ENCODE assay signal across 18 cellular contexts in the genomic region with DNA sequence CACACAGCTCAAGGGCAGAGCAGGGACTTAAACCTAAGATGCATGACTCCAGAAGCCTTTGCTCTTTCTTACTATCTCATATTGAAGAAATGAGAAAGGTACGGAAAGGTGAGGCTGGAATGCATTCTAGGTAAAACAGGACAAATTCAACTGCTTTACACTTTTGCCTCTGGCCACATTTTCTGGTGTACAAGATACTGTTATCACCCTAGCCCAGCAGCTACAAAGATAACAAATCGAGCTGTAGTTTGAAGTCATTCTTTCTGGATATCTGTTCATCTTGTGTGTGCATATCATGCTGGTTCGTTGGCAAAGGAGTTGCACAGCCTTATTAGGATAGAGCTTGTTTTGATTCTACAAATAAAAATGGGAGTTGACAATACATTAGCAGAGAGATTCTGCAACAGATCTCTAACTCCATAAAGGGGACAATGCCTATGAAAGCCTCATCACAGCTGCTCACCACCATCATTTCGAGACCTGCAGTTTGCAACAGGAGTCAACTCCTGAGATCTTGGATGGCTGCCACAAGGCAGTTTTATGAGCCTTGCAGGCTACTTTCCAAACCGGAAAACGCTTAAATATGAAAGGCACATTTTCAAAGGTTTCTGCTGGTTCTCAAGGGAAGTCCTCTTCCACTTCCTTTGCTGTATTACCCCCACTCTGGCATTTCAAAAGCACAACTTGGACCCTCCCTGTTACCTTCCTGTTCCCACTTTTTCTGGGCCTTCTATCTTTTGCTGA.
A peak's percentile ranks its signal among the peaks of the same experiment; 100 is the strongest.
DNase-seq lines count a peak whose midpoint lies in the region; ATAC-seq and TF ChIP-seq lines count a peak whose summit lies in the region.
"Had no signal": no experiment of that assay in that cellular context is flagged by ENCODE, and none has a peak within 500 bp of the region (broad histone marks: within the 10 kb centered on the region; RNA-seq: fewer than 3 reads in every experiment).

No MANE protein-coding gene starts in this region.

- H3K27me3 ChIP-seq in body of pancreas (no peaks in the 10 kb centered on the region), prostate gland (replicated peaks; ENCODE audit: insufficient read depth) (no peaks in the 10 kb centered on the region)
- H3K27me3 ChIP-seq: ovary had no signal

- DNase-seq in EH (ENCODE audit: low read depth) (peak; percentile 63), NCI-H2029 (lab: John Stamatoyannopoulos, UW) (peak; percentile 58), body of pancreas (peak; percentile 51 to 71 (median 62)), prostate gland (ENCODE audit: low spot score) (peak; percentile 73), hepatic stellate cell (ENCODE audit: low spot score) (no peak), EL (no peak)
- DNase-seq: activated CD4-positive, alpha-beta T cell treated with anti-CD3 and anti-CD28 coated beads for 48 hours; activated T-cell treated with anti-CD3 and anti-CD28 coated beads, Interleukin-2, amount 50 U/mL, for 72 hours; anterior cingulate cortex; CD4-positive, CD25-positive, alpha-beta regulatory T cell; effector CD8-positive, alpha-beta T cell; glutamatergic neuron; NCI-H510A treated with DMSO at 0.1 percent for 48 hours; ovary; SK-N-SH; stimulated activated naive CD4-positive, alpha-beta T cell treated with Interleukin-2 at 50 U/mL for 16 hours had no signal

- peaks cover 74% of the 10 kb centered on the region for H3K4me1 ChIP-seq in body of pancreas
- H3K4me1 ChIP-seq in prostate gland (replicated peaks) = no peaks in the 10 kb centered on the region

- no peaks in the 10 kb centered on the region for H3K36me3 ChIP-seq in body of pancreas (replicated peaks in 1 of 2; ENCODE audit: insufficient read depth in 1 of 2, low read depth in 2 of 2)
- no peaks in the 10 kb centered on the region for H3K36me3 ChIP-seq in prostate gland
- H3K36me3 ChIP-seq: ovary had no signal

- H3K9me3 ChIP-seq in body of pancreas (no peaks in the 10 kb centered on the region), prostate gland (no peaks in the 10 kb centered on the region)
- H3K9me3 ChIP-seq: ovary, SK-N-SH had no signal

- 21 to 32% methylated on average over 6 of the region's 6 CpGs for WGBS in body of pancreas, 2 donors
- WGBS in prostate gland = 12% methylated on average over 6 of the region's 6 CpGs

- ATAC-seq in body of pancreas (no peak), GM19397 (IDR thresholded peaks at IDR 0.05; ENCODE audit: unreplicated experiment) (no peak)
- ATAC-seq in activated CD4-positive, CD25-positive, alpha-beta regulatory T cell treated with anti-CD3 and anti-CD28 coated beads, Interleukin-2, amount 50 U/mL, for 24 hours = no peak
- ATAC-seq: activated T-cell treated with anti-CD3 and anti-CD28 coated beads, Interleukin-2, amount 50 U/mL, for 72 hours had no signal

- intact Hi-C loops in body of pancreas (cut with DNase I) (no loop called here), prostate gland (cut with DNase I) (no loop called here)

- TF ChIP-seq POLR2A in body of pancreas (IDR thresholded peaks at IDR 0.05) (no peak), prostate gland (IDR thresholded peaks at IDR 0.05) (no peak)

- H3K27ac ChIP-seq in body of pancreas (peak overlapping the region; percentile 28 to 56 (median 35)), prostate gland (peak overlapping the region; percentile 47 to 57)
- H3K27ac ChIP-seq: ovary had no signal

- H3K4me3 ChIP-seq in body of pancreas (no peak overlapping the region), prostate gland (no peak overlapping the region)
- H3K4me3 ChIP-seq: ovary had no signal

- TF ChIP-seq CTCF in body of pancreas (IDR thresholded peaks at IDR 0.05) (no peak), prostate gland (IDR thresholded peaks at IDR 0.05) (no peak)

Comparison
In these comparisons a context has a peak if more than half of its experiments do, and no peak if none do; other contexts are left out.
1. DNase-seq: peak in EH (single experiment), NCI-H2029 (single experiment), body of pancreas (4 of 4) and prostate gland (single experiment); none in hepatic stellate cell (single experiment) and EL (single experiment).